Comparison of ENCODE assay signal across 24 cellular contexts in the genomic region with DNA sequence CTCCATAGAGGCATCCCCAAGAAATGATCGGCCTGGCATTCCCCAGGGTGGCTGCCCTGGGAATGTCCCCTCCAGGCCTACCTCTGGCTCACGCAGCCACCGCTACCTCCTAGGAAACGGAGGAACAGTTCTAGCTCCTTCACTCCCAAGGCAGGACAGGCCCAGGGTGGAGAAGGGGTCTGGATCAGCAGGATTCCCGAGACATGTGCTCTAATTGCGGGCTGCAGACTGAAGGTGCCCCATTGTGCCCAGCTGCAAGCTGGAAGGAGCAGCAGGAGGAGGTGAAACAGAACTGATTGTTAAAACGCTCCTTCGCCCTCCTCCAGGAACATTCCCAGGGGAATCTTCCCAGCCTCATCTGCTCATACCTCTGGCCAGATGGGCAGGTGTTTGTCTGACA. TPM values are rescaled to one million over a fixed set of nuclear protein-coding genes. Genes with fewer than 3 reads are reported as not detected.
DNase-seq lines count a peak whose midpoint lies in the region; TF ChIP-seq lines count a peak whose summit lies in the region.
"Had no signal": no experiment of that assay in that cellular context is flagged by ENCODE, and none has a peak within 500 bp of the region (broad histone marks: within the 10 kb centered on the region; RNA-seq: fewer than 3 reads in every experiment).

No MANE protein-coding gene starts in this region.

- H3K27me3 ChIP-seq in endodermal cell (ENCODE audit: control insufficient read depth, insufficient read depth, low read length, poor library complexity, severe bottlenecking) (no peaks in the 10 kb centered on the region), suprapubic skin (no peaks in the 10 kb centered on the region)
- H3K27me3 ChIP-seq: SJCRH30 had no signal

- peaks cover 11% of the 10 kb centered on the region for H3K4me1 Mint-ChIP-seq in endodermal cell
- H3K4me1 Mint-ChIP-seq: T-cell had no signal

- H3K27ac ChIP-seq in endodermal cell (ENCODE audit: low read depth, low read length): no peak overlapping the region
- H3K27ac ChIP-seq in suprapubic skin: no peak overlapping the region
- H3K27ac ChIP-seq: 22Rv1, SJCRH30 had no signal

- no peak overlapping the region for H3K4me3 Mint-ChIP-seq in endodermal cell
- H3K4me3 Mint-ChIP-seq: T-cell had no signal

- no peak for TF ChIP-seq POLR2A in suprapubic skin (IDR thresholded peaks at IDR 0.05)

- H3K4me3 ChIP-seq in endodermal cell (ENCODE audit: low read length) (no peak overlapping the region), suprapubic skin (no peak overlapping the region)
- H3K4me3 ChIP-seq: HAP-1, SJCRH30 had no signal

- H3K36me3 ChIP-seq in endodermal cell (ENCODE audit: control insufficient read depth, insufficient read depth, low read length): no peaks in the 10 kb centered on the region
- no peaks in the 10 kb centered on the region for H3K36me3 ChIP-seq in suprapubic skin
- H3K36me3 ChIP-seq: HAP-1, SJCRH30 had no signal

- intact Hi-C loops in head of caudate nucleus (cut with DNase I): no loop called here

- TF ChIP-seq EP300 in suprapubic skin (IDR thresholded peaks at IDR 0.05): no peak

- TF ChIP-seq CTCF in endodermal cell (conservative IDR thresholded peaks at IDR 0.05) (no peak), suprapubic skin (IDR thresholded peaks at IDR 0.05) (no peak)

- H3K27me3 Mint-ChIP-seq in endodermal cell (ENCODE audit: insufficient read depth): peaks cover 2% of the 10 kb centered on the region

- DNase-seq in NCI-H1417 (lab: John Stamatoyannopoulos, UW) (peak in 2 of 3 experiments; percentile 3 to 23), NCI-H1417 treated with DMSO at 0.1 percent for 48 hours (lab: John Stamatoyannopoulos, UW) (no peak), NCI-H2171 treated with DMSO at 0.1 percent for 48 hours (lab: John Stamatoyannopoulos, UW) (peak; percentile 93), endodermal cell (peak; percentile 59), suprapubic skin (ENCODE audit: low spot score in 2 of 2) (no peak), head of caudate nucleus (no peak), SW 1271 (lab: John Stamatoyannopoulos, UW) (no peak)
- DNase-seq: Calu3; DMS153; Karpas-422; NCI-H1092; NCI-H1436 treated with DMSO at 0.1 percent for 48 hours; NCI-H1930; NCI-H446; NCI-H524 treated with DMSO at 0.1 percent for 48 hours; NCI-H82; NK-92 treated with Interleukin-12 subunit alpha and Interleukin-12 subunit beta, amount 100 ng/mL, for 24 hours; PC-3; SJCRH30; T-cell had no signal

- no peak overlapping the region for H3K9ac ChIP-seq in endodermal cell (ENCODE audit: extremely low read depth, low read length, poor library complexity, severe bottlenecking)

- no peaks in the 10 kb centered on the region for H3K36me3 Mint-ChIP-seq in endodermal cell (ENCODE audit: low read depth)
- H3K36me3 Mint-ChIP-seq: T-cell had no signal

- WGBS in endodermal cell (ENCODE audit: insufficient coverage in 1 of 2, insufficient read length in 1 of 2), 2 experiments: 87 to 90% methylated on average over 7 to 8 of the region's 8 CpGs
- 73% methylated on average over 8 of the region's 8 CpGs for WGBS in suprapubic skin

- H3K9me3 ChIP-seq in endodermal cell (ENCODE audit: control insufficient read depth, low read length): no peaks in the 10 kb centered on the region
- no peaks in the 10 kb centered on the region for H3K9me3 ChIP-seq in suprapubic skin
- H3K9me3 ChIP-seq: HAP-1, SJCRH30 had no signal

- peak overlapping the region; percentile 81 for H3K27ac Mint-ChIP-seq in endodermal cell
- H3K27ac Mint-ChIP-seq: T-cell had no signal

- H3K9me3 Mint-ChIP-seq in endodermal cell: no peaks in the 10 kb centered on the region

- H3K4me1 ChIP-seq in endodermal cell (ENCODE audit: control insufficient read depth, insufficient read depth, low read length): no peaks in the 10 kb centered on the region
- no peaks in the 10 kb centered on the region for H3K4me1 ChIP-seq in suprapubic skin
- H3K4me1 ChIP-seq: HAP-1, SJCRH30 had no signal

RNA-seq across cellular contexts. Expression of gene SCNN1G, which starts 40.8 kb away (rescaled TPM):
- under 1 TPM in 1 of 2 donors, not detected in 1; 0.09 TPM for total RNA-seq in endodermal cell
- 0.18 TPM for polyA plus RNA-seq in endodermal cell (2013, experiment 1 of 2)
- not detected for polyA plus RNA-seq in endodermal cell (2013, experiment 2 of 2)
- 10 to 100 TPM in 3 of 4 donors, 1 to 10 TPM in 1; 8.5 to 25.6 (median 16.6) TPM for total RNA-seq in suprapubic skin
- total RNA-seq: Calu3, RPMI7951, SJCRH30, T-cell had no signal
- polyA plus RNA-seq: BJ had no signal

Comparison
In these comparisons a context has a peak if more than half of its experiments do, and no peak if none do; other contexts are left out.
1. DNase-seq: peak in NCI-H1417 (2 of 3), NCI-H2171 treated with DMSO at 0.1 percent for 48 hours (single experiment) and endodermal cell (single experiment); none in NCI-H1417 treated with DMSO at 0.1 percent for 48 hours (single experiment), suprapubic skin (0 of 2), head of caudate nucleus (0 of 42) and SW 1271 (0 of 2).
2. RNA of gene SCNN1G, which starts 40.8 kb away (total RNA-seq): 8.5 to 25.6 TPM in suprapubic skin; 0.09 TPM in endodermal cell; every median in the first group is over 4 times any median in the second.